ENCODE assay signal across 1 cellular context in the genomic region with DNA sequence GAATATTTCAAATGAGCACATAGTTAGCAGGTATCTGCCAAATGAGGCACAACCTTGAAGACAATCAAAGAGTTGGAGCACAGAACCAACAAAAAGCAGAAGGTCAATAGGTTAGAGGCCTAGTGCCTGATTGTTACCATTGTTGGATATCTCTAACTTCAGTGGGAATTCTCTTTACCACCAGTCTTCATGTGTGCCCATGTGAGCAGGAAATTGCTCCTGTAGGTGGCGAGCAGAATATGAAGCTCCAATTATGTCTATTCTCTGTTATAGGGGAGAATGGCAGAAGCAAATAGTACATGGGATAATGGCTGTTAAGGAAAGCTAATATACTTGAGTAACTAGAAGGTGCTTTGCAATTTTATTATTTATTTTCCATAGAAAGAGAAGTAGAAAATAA.
TF ChIP-seq lines count a peak whose summit lies in the region.

No MANE protein-coding gene starts in this region.

TF ChIP-seq in K562, 482 proteins besides CTCF, POLR2A, EP300 and RAD21 (continued from another document):
- TF ChIP-seq, protein P1, sequence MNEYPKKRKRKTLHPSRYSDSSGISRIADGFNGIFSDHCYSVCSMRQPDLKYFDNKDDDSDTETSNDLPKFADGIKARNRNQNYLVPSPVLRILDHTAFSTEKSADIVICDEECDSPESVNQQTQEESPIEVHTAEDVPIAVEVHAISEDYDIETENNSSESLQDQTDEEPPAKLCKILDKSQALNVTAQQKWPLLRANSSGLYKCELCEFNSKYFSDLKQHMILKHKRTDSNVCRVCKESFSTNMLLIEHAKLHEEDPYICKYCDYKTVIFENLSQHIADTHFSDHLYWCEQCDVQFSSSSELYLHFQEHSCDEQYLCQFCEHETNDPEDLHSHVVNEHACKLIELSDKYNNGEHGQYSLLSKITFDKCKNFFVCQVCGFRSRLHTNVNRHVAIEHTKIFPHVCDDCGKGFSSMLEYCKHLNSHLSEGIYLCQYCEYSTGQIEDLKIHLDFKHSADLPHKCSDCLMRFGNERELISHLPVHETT (CRISPR knock-in tag; conservative IDR thresholded peaks at IDR 0.05 in 1 of 2, IDR thresholded peaks at IDR 0.05 in 1 of 2) = no peak
- no peak for TF ChIP-seq BDP1 (IDR thresholded peaks at IDR 0.05; ENCODE audit: insufficient read depth, insufficient read length)
